9 cellular contexts compared by ENCODE assay signal in the genomic region with DNA sequence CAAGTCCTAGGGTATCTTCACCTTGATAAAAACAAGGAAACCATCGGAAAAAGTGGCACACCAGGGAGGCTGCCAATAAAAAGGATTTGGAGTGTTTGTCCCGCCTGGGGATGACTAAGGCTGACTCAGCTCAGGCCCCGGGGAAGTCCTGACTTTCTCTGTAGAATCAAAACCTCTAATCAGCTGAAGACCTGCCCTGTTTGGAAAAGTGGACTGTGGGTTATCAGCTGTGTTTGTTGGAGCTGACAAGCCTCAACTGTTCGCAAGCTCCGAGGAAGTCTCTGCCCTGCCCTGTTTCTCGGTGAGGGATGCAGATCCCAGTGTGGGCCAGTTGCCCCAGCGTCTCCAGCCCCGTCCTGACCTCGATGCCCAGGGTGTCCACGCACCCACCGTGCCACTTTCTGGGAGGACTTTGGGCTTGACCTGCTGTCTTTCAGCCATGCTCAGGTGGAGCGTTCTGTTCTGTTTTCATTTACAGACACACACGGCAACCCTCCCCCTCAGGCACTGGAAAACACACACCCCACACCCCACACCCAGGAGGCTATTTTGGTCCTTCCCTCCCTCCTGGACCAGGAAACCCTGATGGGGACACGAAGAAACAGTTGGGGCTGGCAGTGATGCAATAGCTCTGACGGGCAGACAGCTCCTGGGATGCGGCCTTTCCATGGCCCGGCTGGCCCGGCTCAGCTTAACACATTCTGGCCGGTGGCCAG. TPM values are rescaled to one million over a fixed set of nuclear protein-coding genes. Genes with fewer than 3 reads are reported as not detected.
DNase-seq lines count a peak whose midpoint lies in the region; ATAC-seq and TF ChIP-seq lines count a peak whose summit lies in the region.
"Had no signal": no experiment of that assay in that cellular context is flagged by ENCODE, and none has a peak within 500 bp of the region (broad histone marks: within the 10 kb centered on the region; RNA-seq: fewer than 3 reads in every experiment).

No MANE protein-coding gene starts in this region.

- H3K4me1 ChIP-seq in left lung = peaks cover 14 to 89% of the 10 kb centered on the region in 2 donors
- no peaks in the 10 kb centered on the region for H3K4me1 ChIP-seq in aorta (ENCODE audit: control insufficient read depth in 1 of 2, insufficient read depth in 2 of 2, low read length in 2 of 2)

- H3K4me3 ChIP-seq in brain microvascular endothelial cell (ENCODE audit: low read depth, low read length) = no peak overlapping the region
- H3K4me3 ChIP-seq in left lung = no peak overlapping the region
- no peak overlapping the region for H3K4me3 ChIP-seq in aorta (ENCODE audit: low read length in 2 of 2)

- H3K9me3 ChIP-seq in left lung (no peaks in the 10 kb centered on the region), aorta (ENCODE audit: control insufficient read depth, low read length) (no peaks in the 10 kb centered on the region)

- in situ Hi-C loops in brain microvascular endothelial cell (cut with HindIII; ENCODE audit: low pct_ligation_motif_present, low sequenced_read_pairs) = no loop called here

- H3K27me3 ChIP-seq in brain microvascular endothelial cell (replicated peaks) = no peaks in the 10 kb centered on the region
- H3K27me3 ChIP-seq in left lung = no peaks in the 10 kb centered on the region
- no peaks in the 10 kb centered on the region for H3K27me3 ChIP-seq in aorta (ENCODE audit: control insufficient read depth in 1 of 2, insufficient read depth in 2 of 2, low read length in 1 of 2)

- peak; percentile 87 for DNase-seq in CD1c-positive myeloid dendritic cell (ENCODE audit: extremely low spot score)
- DNase-seq in HuH-7 (ENCODE audit: low spot score) = peak; percentile 92
- peak; percentile 83 for DNase-seq in brain microvascular endothelial cell
- peak; percentile 80 to 89 for DNase-seq in left lung
- peak; percentile 82 to 90 for DNase-seq in aorta
- no peak for DNase-seq in activated T-cell treated with anti-CD3 and anti-CD28 coated beads, Interleukin-2, amount 50 U/mL, for 1 hour

- H3K27ac ChIP-seq in brain microvascular endothelial cell (peak overlapping the region; percentile 47), left lung (peak overlapping the region; percentile 65 to 92), aorta (ENCODE audit: low read depth in 1 of 2, low read length in 2 of 2) (peak overlapping the region in 1 of 2 donors; percentile 77)
- H3K27ac ChIP-seq: HL-60 had no signal

- TF ChIP-seq CTCF in brain microvascular endothelial cell (IDR thresholded peaks at IDR 0.05; ENCODE audit: low read depth, low read length, missing control alignments) = no peak
- no peak for TF ChIP-seq CTCF in left lung (IDR thresholded peaks at IDR 0.05)

- peak; percentile 74 for ATAC-seq in left lung
- ATAC-seq in aorta (ENCODE audit: low FRiP score) = peak; percentile 84
- no peak for ATAC-seq in HG03439 (IDR thresholded peaks at IDR 0.05; ENCODE audit: unreplicated experiment)
- no peak for ATAC-seq in GM18502 (IDR thresholded peaks at IDR 0.05; ENCODE audit: poor library complexity, unreplicated experiment)

- 2 to 7% methylated on average over 19 of the region's 19 CpGs for WGBS in aorta, 2 donors

- intact Hi-C loops in left lung (cut with DNase I) = no loop called here
- intact Hi-C loops in aorta (cut with DNase I) = loop anchor here in 1 of 2 donors (1.0 kb wide), 1 partner anchor 39 kb away; no protein-coding TSS in a partner anchor

- H3K36me3 ChIP-seq in brain microvascular endothelial cell (replicated peaks) (no peaks in the 10 kb centered on the region), left lung (peaks cover 0 to 61% of the 10 kb centered on the region in 2 donors), aorta (ENCODE audit: control insufficient read depth in 1 of 2, insufficient read depth in 2 of 2, low read length in 1 of 2) (no peaks in the 10 kb centered on the region)

RNA-seq across cellular contexts. Expression of a gene that starts 27.6 kb away (rescaled TPM):
- 10 to 100 TPM; 64.1 to 96.8 TPM for total RNA-seq in left lung
- total RNA-seq in aorta = 10 to 100 TPM; 56.5 to 59.8 TPM
- 10 to 100 TPM; 27.2 to 32.2 TPM for polyA plus RNA-seq in aorta

RNA-seq across cellular contexts. Expression of a gene that starts 38.4 kb away (rescaled TPM):
- 10 to 100 TPM; 53.1 to 87.9 TPM for total RNA-seq in left lung
- total RNA-seq in aorta = 10 to 100 TPM; 11.1 to 25.0 TPM
- polyA plus RNA-seq in aorta = 1 to 10 TPM; 2.1 to 8.1 TPM

RNA-seq across cellular contexts. Expression of a gene that starts 55.3 kb away (rescaled TPM):
- 10 to 100 TPM; 24.8 to 33.0 TPM for total RNA-seq in left lung
- 10 to 100 TPM; 13.8 to 31.6 TPM for total RNA-seq in aorta
- polyA plus RNA-seq in aorta = 1 to 10 TPM in 1 of 2 donors, under 1 TPM in 1; 0.63 to 5.4 TPM

RNA-seq across cellular contexts. Expression of a gene that starts 59.5 kb away (rescaled TPM):
- total RNA-seq in left lung = 10 to 100 TPM; 21.2 to 34.7 TPM
- 10 to 100 TPM in 1 of 2 donors, 1 to 10 TPM in 1; 7.0 to 12.0 TPM for total RNA-seq in aorta
- 10 to 100 TPM; 16.4 to 19.4 TPM for polyA plus RNA-seq in aorta

Comparison
In these comparisons a context has a peak if more than half of its experiments do, and no peak if none do; other contexts are left out.
1. ATAC-seq: peak in left lung (single experiment) and aorta (single experiment); none in HG03439 (single experiment) and GM18502 (single experiment).